8 cellular contexts compared by ENCODE assay signal in genomic region chr15:41543521-41543870, GRCh38. TPM values are rescaled to one million over a fixed set of nuclear protein-coding genes. Genes with fewer than 3 reads are reported as not detected.
DNase-seq lines count a peak whose midpoint lies in the region; ATAC-seq and TF ChIP-seq lines count a peak whose summit lies in the region.

No MANE protein-coding gene starts in this region.

- no peaks in the 10 kb centered on the region for H3K36me3 Mint-ChIP-seq in activated T-cell treated with anti-CD3 and anti-CD28 coated beads, Interleukin-2, amount 50 U/mL, for 72 hours (ENCODE audit: insufficient read depth in 2 of 2)
- no peaks in the 10 kb centered on the region for H3K36me3 Mint-ChIP-seq in type B pancreatic cell

- H3K4me3 Mint-ChIP-seq in activated T-cell treated with anti-CD3 and anti-CD28 coated beads, Interleukin-2, amount 50 U/mL, for 72 hours = peak overlapping the region; percentile 96
- peak overlapping the region; percentile 99 for H3K4me3 Mint-ChIP-seq in type B pancreatic cell

- intact Hi-C loops in lower leg skin (cut with DNase I; ENCODE audit: low total_unique reads) = no loop called here

- TF ChIP-seq POLR2A in lower leg skin (IDR thresholded peaks at IDR 0.05) = no peak

- H3K27me3 Mint-ChIP-seq in activated T-cell treated with anti-CD3 and anti-CD28 coated beads, Interleukin-2, amount 50 U/mL, for 72 hours (ENCODE audit: low read depth) = no peaks in the 10 kb centered on the region
- H3K27me3 Mint-ChIP-seq in type B pancreatic cell = no peaks in the 10 kb centered on the region

- H3K27ac Mint-ChIP-seq in activated T-cell treated with anti-CD3 and anti-CD28 coated beads, Interleukin-2, amount 50 U/mL, for 72 hours = peak overlapping the region; percentile 85
- peak overlapping the region; percentile 97 for H3K27ac Mint-ChIP-seq in type B pancreatic cell

- peak overlapping the region; percentile 99 for H3K4me3 ChIP-seq in astrocyte of the spinal cord (ENCODE audit: low read depth, low read length)
- peak overlapping the region; percentile 79 for H3K4me3 ChIP-seq in lower leg skin (ENCODE audit: low read depth, poor library complexity, severe bottlenecking)

- no peak for ATAC-seq in activated T-cell treated with anti-CD3 and anti-CD28 coated beads, Interleukin-2, amount 50 U/mL, for 72 hours (replicated peaks in 1 of 2)
- ATAC-seq in HG03045 (IDR thresholded peaks at IDR 0.05; ENCODE audit: unreplicated experiment) (no peak), HG03565 (IDR thresholded peaks at IDR 0.05; ENCODE audit: unreplicated experiment) (no peak)

- in situ Hi-C loops in astrocyte of the spinal cord (cut with HindIII; ENCODE audit: low sequenced_read_pairs) = no loop called here

- DNase-seq in activated T-cell treated with anti-CD3 and anti-CD28 coated beads, Interleukin-2, amount 50 U/mL, for 72 hours = no peak
- DNase-seq in activated T-cell treated with anti-CD3 and anti-CD28 coated beads for 4 hours = no peak
- DNase-seq in astrocyte of the spinal cord (ENCODE audit: low read depth, low spot score) = no peak
- no peak for DNase-seq in lower leg skin (ENCODE audit: low spot score in 2 of 2)
- DNase-seq in type B pancreatic cell (ENCODE audit: extremely low spot score, unreplicated experiment) = no peak
- DNase-seq in HCEC 1CT = no peak

- WGBS in lower leg skin, 2 donors = 5 to 8% methylated on average over 8 of the region's 8 CpGs

- no peak for TF ChIP-seq CTCF in astrocyte of the spinal cord (IDR thresholded peaks at IDR 0.05; ENCODE audit: low read depth, low read length)
- TF ChIP-seq CTCF in lower leg skin (IDR thresholded peaks at IDR 0.05) = no peak
- no peak for TF ChIP-seq CTCF in type B pancreatic cell (conservative IDR thresholded peaks at IDR 0.05)

- peaks cover 30% of the 10 kb centered on the region for H3K4me1 Mint-ChIP-seq in activated T-cell treated with anti-CD3 and anti-CD28 coated beads, Interleukin-2, amount 50 U/mL, for 72 hours (ENCODE audit: low read depth)
- H3K4me1 Mint-ChIP-seq in type B pancreatic cell (ENCODE audit: unreplicated experiment) = peaks cover 13% of the 10 kb centered on the region

- no peaks in the 10 kb centered on the region for H3K9me3 Mint-ChIP-seq in activated T-cell treated with anti-CD3 and anti-CD28 coated beads, Interleukin-2, amount 50 U/mL, for 72 hours
- no peaks in the 10 kb centered on the region for H3K9me3 Mint-ChIP-seq in type B pancreatic cell

RNA-seq across cellular contexts. Expression of gene RPAP1, which starts 0.6 kb away (rescaled TPM):
- total RNA-seq in activated T-cell treated with anti-CD3 and anti-CD28 coated beads, Interleukin-2, amount 50 U/mL, for 72 hours = 10 to 100 TPM; 43.5 to 48.5 TPM
- total RNA-seq in lower leg skin (10 to 100 TPM; 15.1 to 58.5 (median 41.0) TPM), type B pancreatic cell (ENCODE audit: low replicate concordance) (54.4 and 68.3 TPM in 2 replicates)

RNA-seq across cellular contexts. Expression of gene TYRO3, which starts 15.5 kb away (rescaled TPM):
- total RNA-seq in activated T-cell treated with anti-CD3 and anti-CD28 coated beads, Interleukin-2, amount 50 U/mL, for 72 hours = 1 to 10 TPM; 2.2 to 3.0 TPM
- 10 to 100 TPM; 28.7 to 52.4 (median 29.8) TPM for total RNA-seq in lower leg skin
- 43.0 and 44.1 TPM in 2 replicates for total RNA-seq in type B pancreatic cell (ENCODE audit: low replicate concordance)

RNA-seq across cellular contexts. Expression of gene LTK, which starts 29.9 kb away (rescaled TPM):
- total RNA-seq in activated T-cell treated with anti-CD3 and anti-CD28 coated beads, Interleukin-2, amount 50 U/mL, for 72 hours = 1 to 10 TPM in 1 of 2 donors, under 1 TPM in 1; 0.72 to 1.7 TPM
- total RNA-seq in lower leg skin (under 1 TPM in 3 of 4 donors, not detected in 1; 0.46 to 0.54 (median 0.52) TPM), type B pancreatic cell (ENCODE audit: low replicate concordance) (0.51 and 0.55 TPM in 2 replicates)

RNA-seq across cellular contexts. Expression of gene ITPKA, which starts 49.8 kb away (rescaled TPM):
- total RNA-seq in activated T-cell treated with anti-CD3 and anti-CD28 coated beads, Interleukin-2, amount 50 U/mL, for 72 hours = 10 to 100 TPM; 12.9 to 14.9 TPM
- 1 to 10 TPM in 2 of 4 donors, not detected in 2; 1.6 to 3.7 TPM for total RNA-seq in lower leg skin
- 1.5 and 1.9 TPM in 2 replicates for total RNA-seq in type B pancreatic cell (ENCODE audit: low replicate concordance)

Comparison
In these comparisons a context has a peak if more than half of its experiments do, and no peak if none do; other contexts are left out.
1. RNA of gene TYRO3, which starts 15.5 kb away (total RNA-seq): 43.0 to 44.1 TPM in type B pancreatic cell and 28.7 to 52.4 TPM in lower leg skin; 2.2 to 3.0 TPM in activated T-cell treated with anti-CD3 and anti-CD28 coated beads, Interleukin-2, amount 50 U/mL, for 72 hours; every median in the first group is over 4 times any median in the second.